ENCODE assay signal across 8 cellular contexts in the genomic region with DNA sequence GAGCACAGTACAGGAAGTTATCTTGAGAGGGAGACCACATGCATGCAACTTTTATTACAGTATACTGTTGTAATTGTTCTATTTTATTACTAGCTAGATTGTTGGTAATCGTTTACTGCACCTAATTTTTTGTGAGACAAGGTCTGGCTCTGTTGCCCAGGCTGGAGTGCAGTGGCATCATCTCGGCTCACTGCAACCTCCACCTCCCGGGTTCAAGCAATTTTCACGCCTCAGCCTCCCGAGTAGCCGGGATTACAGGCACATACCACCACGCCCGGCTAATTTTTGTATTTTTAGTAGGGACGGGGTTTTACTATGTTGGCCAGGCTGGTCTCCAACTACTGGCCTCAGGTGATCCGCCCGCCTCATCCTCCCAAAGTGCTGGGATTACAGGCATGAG. TPM values are rescaled to one million over a fixed set of nuclear protein-coding genes. Genes with fewer than 3 reads are reported as not detected.
DNase-seq lines count a peak whose midpoint lies in the region; ATAC-seq and TF ChIP-seq lines count a peak whose summit lies in the region.
"Not testable (repeated sequence)": the region's sequence is repeated elsewhere in the genome, so short reads cannot be mapped to it uniquely, and the experiment has no call there.

No MANE protein-coding gene starts in this region.

- H3K4me1 Mint-ChIP-seq in Caco-2 (ENCODE audit: low read depth, unreplicated experiment), result peaks cover 18% of the 10 kb centered on the region
- H3K4me1 Mint-ChIP-seq in activated CD4-positive, alpha-beta T cell treated with anti-CD3 and anti-CD28 coated beads, Interleukin-2, amount 10 ng/mL, durations not matched to agents 24 days and 14 days, result peaks cover 18% of the 10 kb centered on the region

- not testable (repeated sequence) for BruUV-seq in Caco-2 (replicated peaks; lab: Mats Ljungman, UMichigan)

- H3K79me1 ChIP-seq in mesenchymal stem cell (replicated peaks; ENCODE audit: low read length, poor library complexity, severe bottlenecking), result peaks cover 46% of the 10 kb centered on the region

- H2BK120ac ChIP-seq in mesenchymal stem cell (ENCODE audit: low read depth, low read length), result not testable (repeated sequence)

- ATAC-seq in psoas muscle, upper lobe of right lung: not testable (repeated sequence)

- H3K4me3 Mint-ChIP-seq in Caco-2 (ENCODE audit: unreplicated experiment), result peak overlapping the region; percentile 91
- H3K4me3 Mint-ChIP-seq in activated CD4-positive, alpha-beta T cell treated with anti-CD3 and anti-CD28 coated beads, Interleukin-2, amount 10 ng/mL, durations not matched to agents 24 days and 14 days, result peak overlapping the region; percentile 96

- not testable (repeated sequence) for H3K36me3 ChIP-seq in Caco-2 (ENCODE audit: control insufficient read depth, insufficient read depth, low read length); upper lobe of right lung
- H3K36me3 ChIP-seq in MG63 (peaks cover 36% of the 10 kb centered on the region), brain microvascular endothelial cell (replicated peaks) (peaks cover 14% of the 10 kb centered on the region), mesenchymal stem cell (ENCODE audit: control insufficient read depth in 1 of 2, insufficient read depth in 2 of 2, low read depth in 1 of 2, low read length in 2 of 2) (peaks cover 26 to 29% of the 10 kb centered on the region in 2 experiments), psoas muscle (ENCODE audit: insufficient read depth in 1 of 2, low read depth in 1 of 2) (peaks cover 4 to 38% of the 10 kb centered on the region in 2 donors)

- H3K4me2 ChIP-seq in mesenchymal stem cell (ENCODE audit: low read length, poor library complexity, severe bottlenecking), result peak overlapping the region; percentile 84

- not testable (repeated sequence) for H3K9me3 Mint-ChIP-seq in Caco-2 (ENCODE audit: unreplicated experiment); activated CD4-positive, alpha-beta T cell treated with anti-CD3 and anti-CD28 coated beads, Interleukin-2, amount 10 ng/mL, durations not matched to agents 24 days and 14 days

- H3K14ac ChIP-seq in mesenchymal stem cell (ENCODE audit: low read length in 2 of 2), result not testable (repeated sequence)

- not testable (repeated sequence) for H3K18ac ChIP-seq in mesenchymal stem cell (ENCODE audit: low read depth in 1 of 2, low read length in 2 of 2)

- H3K4ac ChIP-seq in mesenchymal stem cell (ENCODE audit: low read depth in 1 of 2, low read length in 2 of 2), result not testable (repeated sequence)

- 69% methylated on average over 8 of the region's 11 CpGs for WGBS in mesenchymal stem cell
- WGBS in psoas muscle, 3 donors, result 16 to 26% (median 19%) methylated on average over 11 of the region's 11 CpGs

- not testable (repeated sequence) for TF ChIP-seq CTCF in Caco-2 (IDR thresholded peaks at IDR 0.05; ENCODE audit: insufficient read depth in 1 of 2, low read depth in 1 of 2, low read length in 1 of 2, severe bottlenecking in 1 of 2, unreplicated experiment in 1 of 2); brain microvascular endothelial cell (IDR thresholded peaks at IDR 0.05; ENCODE audit: low read depth, low read length, missing control alignments); fibroblast of the aortic adventitia (IDR thresholded peaks at IDR 0.05; ENCODE audit: insufficient read depth, low read length); psoas muscle (IDR thresholded peaks at IDR 0.05); upper lobe of right lung (IDR thresholded peaks at IDR 0.05)

- H3K27ac ChIP-seq in brain microvascular endothelial cell, result peak overlapping the region; percentile 62
- not testable (repeated sequence) for H3K27ac ChIP-seq in mesenchymal stem cell (ENCODE audit: low read length, poor library complexity, severe bottlenecking); psoas muscle; upper lobe of right lung

- H2BK5ac ChIP-seq in mesenchymal stem cell (ENCODE audit: low read depth, low read length, poor library complexity, severe bottlenecking), result not testable (repeated sequence)

- POLR2A ChIA-PET in Caco-2 (lab: Charles Lee), result not testable (repeated sequence)

- in situ Hi-C loops in brain microvascular endothelial cell (cut with HindIII; ENCODE audit: low pct_ligation_motif_present, low sequenced_read_pairs), result not testable (repeated sequence)

- not testable (repeated sequence) for H3K23ac ChIP-seq in mesenchymal stem cell (ENCODE audit: low read length in 2 of 2)

- H3K27me3 ChIP-seq in Caco-2 (replicated peaks; ENCODE audit: control insufficient read depth, insufficient read depth, low read length); MG63; brain microvascular endothelial cell (replicated peaks); mesenchymal stem cell (ENCODE audit: control insufficient read depth in 1 of 2, insufficient read depth in 1 of 2, low read length in 2 of 2); psoas muscle (ENCODE audit: insufficient read depth in 3 of 3, low read length in 2 of 3); upper lobe of right lung: not testable (repeated sequence)

- not testable (repeated sequence) for H2BK12ac ChIP-seq in mesenchymal stem cell (ENCODE audit: low read length in 2 of 2)

- H4K8ac ChIP-seq in mesenchymal stem cell (ENCODE audit: low read length), result not testable (repeated sequence)

- H2AFZ ChIP-seq in mesenchymal stem cell (ENCODE audit: low read depth, low read length), result not testable (repeated sequence)

- peak overlapping the region; percentile 94 for H3K9ac ChIP-seq in mesenchymal stem cell (ENCODE audit: low read length)

- not testable (repeated sequence) for H3K27me3 Mint-ChIP-seq in Caco-2 (ENCODE audit: insufficient read depth, unreplicated experiment); activated CD4-positive, alpha-beta T cell treated with anti-CD3 and anti-CD28 coated beads, Interleukin-2, amount 10 ng/mL, durations not matched to agents 24 days and 14 days

- CTCF ChIA-PET in Caco-2 (lab: Charles Lee), result not testable (repeated sequence)

- not testable (repeated sequence) for H4K91ac ChIP-seq in mesenchymal stem cell (ENCODE audit: low read length)

- H3K4me1 ChIP-seq in Caco-2 (peaks cover 17% of the 10 kb centered on the region), mesenchymal stem cell (ENCODE audit: control insufficient read depth, insufficient read depth, low read depth, low read length) (peaks cover 12% of the 10 kb centered on the region), psoas muscle (peaks cover 12% of the 10 kb centered on the region), upper lobe of right lung (peaks cover 18% of the 10 kb centered on the region)

- peak overlapping the region; percentile 88 for H3K27ac Mint-ChIP-seq in Caco-2 (ENCODE audit: unreplicated experiment)
- H3K27ac Mint-ChIP-seq in activated CD4-positive, alpha-beta T cell treated with anti-CD3 and anti-CD28 coated beads, Interleukin-2, amount 10 ng/mL, durations not matched to agents 24 days and 14 days, result not testable (repeated sequence)

- not testable (repeated sequence) for H2AK5ac ChIP-seq in mesenchymal stem cell (ENCODE audit: low read length, severe bottlenecking)

- H3K4me3 ChIP-seq in Caco-2 (ENCODE audit: low read depth, low read length) (peak overlapping the region; percentile 97), MG63 (peak overlapping the region; percentile 88), brain microvascular endothelial cell (ENCODE audit: low read depth, low read length) (peak overlapping the region; percentile 94), fibroblast of the aortic adventitia (ENCODE audit: low read depth, low read length) (peak overlapping the region; percentile 99), mesenchymal stem cell (ENCODE audit: insufficient read depth in 1 of 2, low read depth in 1 of 2, low read length in 2 of 2) (peak overlapping the region; percentile 39 to 97), psoas muscle (peak overlapping the region; percentile 87), upper lobe of right lung (peak overlapping the region; percentile 74)

- intact Hi-C loops in Caco-2 (cut with micrococcal nuclease; ENCODE audit: unreplicated experiment), result loop anchor here (2.0 to 10.0 kb wide), 2 partner anchors 32 to 168 kb away; a partner anchor contains a TSS
- intact Hi-C loops in activated CD4-positive, alpha-beta T cell treated with anti-CD3 and anti-CD28 coated beads, Interleukin-2, amount 10 ng/mL, durations not matched to agents 24 days and 14 days (cut with micrococcal nuclease), result loop anchor here (10.0 kb wide), 1 partner anchor 132 kb away; no protein-coding TSS in a partner anchor
- intact Hi-C loops in psoas muscle (cut with DNase I), result loop anchor here (5.0 kb wide), 3 partner anchors 91 to 166 kb away; a partner anchor contains a TSS
- intact Hi-C loops in upper lobe of right lung (cut with DNase I), result not testable (repeated sequence)

- H3K9me3 ChIP-seq in Caco-2; MG63; mesenchymal stem cell (ENCODE audit: control insufficient read depth, low read length); psoas muscle; upper lobe of right lung: not testable (repeated sequence)

- H3K36me3 Mint-ChIP-seq in Caco-2 (ENCODE audit: insufficient read depth, unreplicated experiment), result peaks cover 36% of the 10 kb centered on the region
- H3K36me3 Mint-ChIP-seq in activated CD4-positive, alpha-beta T cell treated with anti-CD3 and anti-CD28 coated beads, Interleukin-2, amount 10 ng/mL, durations not matched to agents 24 days and 14 days (ENCODE audit: low read depth), result peaks cover 22% of the 10 kb centered on the region

- not testable (repeated sequence) for H2BK15ac ChIP-seq in mesenchymal stem cell (ENCODE audit: low read depth, poor library complexity, severe bottlenecking)

- DNase-seq in Caco-2; MG63; activated CD4-positive, alpha-beta T cell treated with anti-CD3 and anti-CD28 coated beads, Interleukin-2, amount 10 ng/mL, durations not matched to agents 24 days and 14 days; brain microvascular endothelial cell; fibroblast of the aortic adventitia (ENCODE audit: low read depth); mesenchymal stem cell; psoas muscle; upper lobe of right lung: not testable (repeated sequence)

RNA-seq across cellular contexts. Expression of a gene that starts 1.3 kb away (rescaled TPM):
- total RNA-seq in Caco-2 (2022) (29.3 and 31.4 TPM in 2 replicates), fibroblast of the aortic adventitia (ENCODE audit: low replicate concordance) (12.7 and 63.0 TPM in 2 replicates), psoas muscle (1 to 10 TPM; 5.9 to 9.7 (median 8.4) TPM), upper lobe of right lung (12.2 TPM)
- total RNA-seq in MG63 (2014; rRNA removed; shearing (Covaris generic); ENCODE audit: low replicate concordance), result 15.1 and 15.2 TPM in 2 replicates
- total RNA-seq in activated CD4-positive, alpha-beta T cell treated with anti-CD3 and anti-CD28 coated beads, Interleukin-2, amount 10 ng/mL, durations not matched to agents 24 days and 14 days, result 36.9 and 37.0 TPM in 2 replicates
- 49.1 TPM for polyA plus RNA-seq in mesenchymal stem cell (2013, experiment 1 of 2)
- polyA plus RNA-seq in mesenchymal stem cell (2013, experiment 2 of 2), result 47.9 TPM
- 10 to 100 TPM in 2 of 3 donors, 1 to 10 TPM in 1; 9.5 to 14.7 (median 11.6) TPM for polyA plus RNA-seq in psoas muscle

RNA-seq across cellular contexts. Expression of a gene that starts 1.3 kb away (rescaled TPM):
- total RNA-seq in Caco-2 (2022), result 1.7 and 2.0 TPM in 2 replicates
- total RNA-seq in MG63 (2014; rRNA removed; shearing (Covaris generic); ENCODE audit: low replicate concordance), result 7.1 and 11.6 TPM in 2 replicates
- 1.0 and 2.0 TPM in 2 replicates for total RNA-seq in activated CD4-positive, alpha-beta T cell treated with anti-CD3 and anti-CD28 coated beads, Interleukin-2, amount 10 ng/mL, durations not matched to agents 24 days and 14 days
- 3.1 and 22.3 TPM in 2 replicates for total RNA-seq in fibroblast of the aortic adventitia (ENCODE audit: low replicate concordance)
- polyA plus RNA-seq in mesenchymal stem cell (2013, experiment 1 of 2), result 17.2 TPM
- polyA plus RNA-seq in mesenchymal stem cell (2013, experiment 2 of 2), result 16.6 TPM
- total RNA-seq in psoas muscle, result 1 to 10 TPM; 4.3 to 9.9 (median 7.3) TPM
- polyA plus RNA-seq in psoas muscle, result 1 to 10 TPM; 4.9 to 8.8 (median 6.3) TPM
- total RNA-seq in upper lobe of right lung, result 7.6 TPM
